ENCODE assay signal across 1 cellular context in the genomic region with DNA sequence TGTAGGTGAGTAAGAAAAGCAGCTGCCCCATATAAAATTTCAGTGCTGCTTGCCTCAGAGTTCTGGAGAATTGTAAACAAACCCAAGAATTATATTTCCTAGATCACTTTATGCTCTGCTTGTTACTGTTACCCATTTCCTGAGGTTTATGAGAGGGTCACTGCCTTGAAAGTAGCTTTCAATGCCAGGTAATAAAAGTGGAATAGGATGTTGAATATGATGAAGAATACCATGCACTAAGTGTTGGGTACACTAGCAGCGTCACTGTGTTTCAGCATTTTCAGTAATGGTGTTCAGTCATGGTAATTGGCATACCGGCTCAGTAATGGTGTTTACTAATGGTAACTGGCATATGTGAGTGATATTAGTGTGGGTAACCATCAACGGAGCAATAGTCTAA.
TF ChIP-seq lines count a peak whose summit lies in the region.

No MANE protein-coding gene starts in this region.

TF ChIP-seq in WTC11, 78 proteins besides CTCF, POLR2A, EP300 and RAD21 (continued from another document):
- TF ChIP-seq, protein P1, sequence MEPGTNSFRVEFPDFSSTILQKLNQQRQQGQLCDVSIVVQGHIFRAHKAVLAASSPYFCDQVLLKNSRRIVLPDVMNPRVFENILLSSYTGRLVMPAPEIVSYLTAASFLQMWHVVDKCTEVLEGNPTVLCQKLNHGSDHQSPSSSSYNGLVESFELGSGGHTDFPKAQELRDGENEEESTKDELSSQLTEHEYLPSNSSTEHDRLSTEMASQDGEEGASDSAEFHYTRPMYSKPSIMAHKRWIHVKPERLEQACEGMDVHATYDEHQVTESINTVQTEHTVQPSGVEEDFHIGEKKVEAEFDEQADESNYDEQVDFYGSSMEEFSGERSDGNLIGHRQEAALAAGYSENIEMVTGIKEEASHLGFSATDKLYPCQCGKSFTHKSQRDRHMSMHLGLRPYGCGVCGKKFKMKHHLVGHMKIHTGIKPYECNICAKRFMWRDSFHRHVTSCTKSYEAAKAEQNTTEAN (CRISPR knock-in tag; IDR thresholded peaks at IDR 0.05) = no peak
- TF ChIP-seq, protein P2, sequence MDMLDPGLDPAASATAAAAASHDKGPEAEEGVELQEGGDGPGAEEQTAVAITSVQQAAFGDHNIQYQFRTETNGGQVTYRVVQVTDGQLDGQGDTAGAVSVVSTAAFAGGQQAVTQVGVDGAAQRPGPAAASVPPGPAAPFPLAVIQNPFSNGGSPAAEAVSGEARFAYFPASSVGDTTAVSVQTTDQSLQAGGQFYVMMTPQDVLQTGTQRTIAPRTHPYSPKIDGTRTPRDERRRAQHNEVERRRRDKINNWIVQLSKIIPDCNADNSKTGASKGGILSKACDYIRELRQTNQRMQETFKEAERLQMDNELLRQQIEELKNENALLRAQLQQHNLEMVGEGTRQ (CRISPR knock-in tag; IDR thresholded peaks at IDR 0.05) = no peak
- no peak for TF ChIP-seq TP53 (CRISPR knock-in tag; IDR thresholded peaks at IDR 0.05)
- no peak for TF ChIP-seq NR2C2 (CRISPR knock-in tag; IDR thresholded peaks at IDR 0.05)
- no peak for TF ChIP-seq ETV6 (CRISPR knock-in tag; IDR thresholded peaks at IDR 0.05)
- TF ChIP-seq ELF4 (CRISPR knock-in tag; IDR thresholded peaks at IDR 0.05; ENCODE audit: low read depth) = no peak
- TF ChIP-seq, protein P3, sequence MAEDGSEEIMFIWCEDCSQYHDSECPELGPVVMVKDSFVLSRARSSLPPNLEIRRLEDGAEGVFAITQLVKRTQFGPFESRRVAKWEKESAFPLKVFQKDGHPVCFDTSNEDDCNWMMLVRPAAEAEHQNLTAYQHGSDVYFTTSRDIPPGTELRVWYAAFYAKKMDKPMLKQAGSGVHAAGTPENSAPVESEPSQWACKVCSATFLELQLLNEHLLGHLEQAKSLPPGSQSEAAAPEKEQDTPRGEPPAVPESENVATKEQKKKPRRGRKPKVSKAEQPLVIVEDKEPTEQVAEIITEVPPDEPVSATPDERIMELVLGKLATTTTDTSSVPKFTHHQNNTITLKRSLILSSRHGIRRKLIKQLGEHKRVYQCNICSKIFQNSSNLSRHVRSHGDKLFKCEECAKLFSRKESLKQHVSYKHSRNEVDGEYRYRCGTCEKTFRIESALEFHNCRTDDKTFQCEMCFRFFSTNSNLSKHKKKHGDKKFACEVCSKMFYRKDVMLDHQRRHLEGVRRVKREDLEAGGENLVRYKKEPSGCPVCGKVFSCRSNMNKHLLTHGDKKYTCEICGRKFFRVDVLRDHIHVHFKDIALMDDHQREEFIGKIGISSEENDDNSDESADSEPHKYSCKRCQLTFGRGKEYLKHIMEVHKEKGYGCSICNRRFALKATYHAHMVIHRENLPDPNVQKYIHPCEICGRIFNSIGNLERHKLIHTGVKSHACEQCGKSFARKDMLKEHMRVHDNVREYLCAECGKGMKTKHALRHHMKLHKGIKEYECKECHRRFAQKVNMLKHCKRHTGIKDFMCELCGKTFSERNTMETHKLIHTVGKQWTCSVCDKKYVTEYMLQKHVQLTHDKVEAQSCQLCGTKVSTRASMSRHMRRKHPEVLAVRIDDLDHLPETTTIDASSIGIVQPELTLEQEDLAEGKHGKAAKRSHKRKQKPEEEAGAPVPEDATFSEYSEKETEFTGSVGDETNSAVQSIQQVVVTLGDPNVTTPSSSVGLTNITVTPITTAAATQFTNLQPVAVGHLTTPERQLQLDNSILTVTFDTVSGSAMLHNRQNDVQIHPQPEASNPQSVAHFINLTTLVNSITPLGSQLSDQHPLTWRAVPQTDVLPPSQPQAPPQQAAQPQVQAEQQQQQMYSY (CRISPR knock-in tag; IDR thresholded peaks at IDR 0.05) = no peak
- TF ChIP-seq, protein P4, sequence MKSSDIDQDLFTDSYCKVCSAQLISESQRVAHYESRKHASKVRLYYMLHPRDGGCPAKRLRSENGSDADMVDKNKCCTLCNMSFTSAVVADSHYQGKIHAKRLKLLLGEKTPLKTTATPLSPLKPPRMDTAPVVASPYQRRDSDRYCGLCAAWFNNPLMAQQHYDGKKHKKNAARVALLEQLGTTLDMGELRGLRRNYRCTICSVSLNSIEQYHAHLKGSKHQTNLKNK (CRISPR knock-in tag; IDR thresholded peaks at IDR 0.05) = no peak
- TF ChIP-seq, protein P5, sequence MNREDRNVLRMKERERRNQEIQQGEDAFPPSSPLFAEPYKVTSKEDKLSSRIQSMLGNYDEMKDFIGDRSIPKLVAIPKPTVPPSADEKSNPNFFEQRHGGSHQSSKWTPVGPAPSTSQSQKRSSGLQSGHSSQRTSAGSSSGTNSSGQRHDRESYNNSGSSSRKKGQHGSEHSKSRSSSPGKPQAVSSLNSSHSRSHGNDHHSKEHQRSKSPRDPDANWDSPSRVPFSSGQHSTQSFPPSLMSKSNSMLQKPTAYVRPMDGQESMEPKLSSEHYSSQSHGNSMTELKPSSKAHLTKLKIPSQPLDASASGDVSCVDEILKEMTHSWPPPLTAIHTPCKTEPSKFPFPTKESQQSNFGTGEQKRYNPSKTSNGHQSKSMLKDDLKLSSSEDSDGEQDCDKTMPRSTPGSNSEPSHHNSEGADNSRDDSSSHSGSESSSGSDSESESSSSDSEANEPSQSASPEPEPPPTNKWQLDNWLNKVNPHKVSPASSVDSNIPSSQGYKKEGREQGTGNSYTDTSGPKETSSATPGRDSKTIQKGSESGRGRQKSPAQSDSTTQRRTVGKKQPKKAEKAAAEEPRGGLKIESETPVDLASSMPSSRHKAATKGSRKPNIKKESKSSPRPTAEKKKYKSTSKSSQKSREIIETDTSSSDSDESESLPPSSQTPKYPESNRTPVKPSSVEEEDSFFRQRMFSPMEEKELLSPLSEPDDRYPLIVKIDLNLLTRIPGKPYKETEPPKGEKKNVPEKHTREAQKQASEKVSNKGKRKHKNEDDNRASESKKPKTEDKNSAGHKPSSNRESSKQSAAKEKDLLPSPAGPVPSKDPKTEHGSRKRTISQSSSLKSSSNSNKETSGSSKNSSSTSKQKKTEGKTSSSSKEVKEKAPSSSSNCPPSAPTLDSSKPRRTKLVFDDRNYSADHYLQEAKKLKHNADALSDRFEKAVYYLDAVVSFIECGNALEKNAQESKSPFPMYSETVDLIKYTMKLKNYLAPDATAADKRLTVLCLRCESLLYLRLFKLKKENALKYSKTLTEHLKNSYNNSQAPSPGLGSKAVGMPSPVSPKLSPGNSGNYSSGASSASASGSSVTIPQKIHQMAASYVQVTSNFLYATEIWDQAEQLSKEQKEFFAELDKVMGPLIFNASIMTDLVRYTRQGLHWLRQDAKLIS (CRISPR knock-in tag; IDR thresholded peaks at IDR 0.05; ENCODE audit: borderline replicate concordance) = no peak
- TF ChIP-seq SMAD3 (CRISPR knock-in tag; IDR thresholded peaks at IDR 0.05; ENCODE audit: borderline replicate concordance) = no peak
- TF ChIP-seq, protein P6, sequence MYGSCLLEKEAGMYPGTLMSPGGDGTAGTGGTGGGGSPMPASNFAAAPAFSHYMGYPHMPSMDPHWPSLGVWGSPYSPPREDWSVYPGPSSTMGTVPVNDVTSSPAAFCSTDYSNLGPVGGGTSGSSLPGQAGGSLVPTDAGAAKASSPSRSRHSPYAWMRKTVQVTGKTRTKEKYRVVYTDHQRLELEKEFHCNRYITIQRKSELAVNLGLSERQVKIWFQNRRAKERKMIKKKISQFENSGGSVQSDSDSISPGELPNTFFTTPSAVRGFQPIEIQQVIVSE (CRISPR knock-in tag; IDR thresholded peaks at IDR 0.05; ENCODE audit: borderline replicate concordance) = no peak
- TF ChIP-seq CREM (CRISPR knock-in tag; IDR thresholded peaks at IDR 0.05) = no peak
- no peak for TF ChIP-seq NFATC4 (CRISPR knock-in tag; IDR thresholded peaks at IDR 0.05)
- TF ChIP-seq GTF2I (CRISPR knock-in tag; conservative IDR thresholded peaks at IDR 0.05) = no peak
- TF ChIP-seq MXD4 (CRISPR knock-in tag; IDR thresholded peaks at IDR 0.05; ENCODE audit: borderline replicate concordance) = no peak
